1 cellular context compared by ENCODE assay signal in the genomic region with DNA sequence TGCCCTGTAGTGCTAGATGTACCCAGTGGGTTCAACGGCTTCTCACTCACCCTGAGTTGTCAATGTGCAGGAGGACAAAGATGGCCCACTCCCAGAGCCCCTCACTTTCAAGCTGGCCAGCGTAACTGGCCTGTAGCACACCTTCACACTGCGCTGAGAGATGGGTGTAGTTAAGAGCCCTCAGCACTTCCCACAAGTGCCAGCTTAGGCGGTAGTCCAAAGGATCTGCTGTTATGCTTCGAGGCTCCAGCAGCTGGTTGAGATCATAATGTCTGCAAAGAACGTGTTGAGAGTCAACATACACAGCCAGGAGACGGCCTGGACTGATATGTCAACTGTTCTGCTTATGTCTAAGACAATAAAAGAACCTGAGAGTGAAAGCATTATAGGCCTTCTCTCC.
TF ChIP-seq lines count a peak whose summit lies in the region.

No MANE protein-coding gene starts in this region.

TF ChIP-seq in IMR-90, 13 proteins besides CTCF, POLR2A, EP300 and RAD21:
- TF ChIP-seq CEBPB (IDR thresholded peaks at IDR 0.05; ENCODE audit: low read depth, low read length): no peak
- no peak for TF ChIP-seq RCOR1 (IDR thresholded peaks at IDR 0.05; ENCODE audit: insufficient replicate concordance, low read length)
- no peak for TF ChIP-seq CHD1 (IDR thresholded peaks at IDR 0.05; ENCODE audit: low read depth, low read length)
- no peak for TF ChIP-seq MAFK (IDR thresholded peaks at IDR 0.05; ENCODE audit: low read depth, low read length)
- TF ChIP-seq USF2 (IDR thresholded peaks at IDR 0.05; ENCODE audit: low read depth, low read length): no peak
- no peak for TF ChIP-seq BHLHE40 (IDR thresholded peaks at IDR 0.05; ENCODE audit: low read depth, low read length)
- no peak for TF ChIP-seq MAZ (IDR thresholded peaks at IDR 0.05; ENCODE audit: borderline replicate concordance, low read depth, low read length)
- TF ChIP-seq FOS (IDR thresholded peaks at IDR 0.05; ENCODE audit: low read depth, low read length): no peak
- TF ChIP-seq RFX5 (IDR thresholded peaks at IDR 0.05; ENCODE audit: low read depth, low read length): no peak
TF ChIP-seq in IMR-90: peak in this region for 0.
